Comparison of ENCODE assay signal across 25 cellular contexts in the genomic region with DNA sequence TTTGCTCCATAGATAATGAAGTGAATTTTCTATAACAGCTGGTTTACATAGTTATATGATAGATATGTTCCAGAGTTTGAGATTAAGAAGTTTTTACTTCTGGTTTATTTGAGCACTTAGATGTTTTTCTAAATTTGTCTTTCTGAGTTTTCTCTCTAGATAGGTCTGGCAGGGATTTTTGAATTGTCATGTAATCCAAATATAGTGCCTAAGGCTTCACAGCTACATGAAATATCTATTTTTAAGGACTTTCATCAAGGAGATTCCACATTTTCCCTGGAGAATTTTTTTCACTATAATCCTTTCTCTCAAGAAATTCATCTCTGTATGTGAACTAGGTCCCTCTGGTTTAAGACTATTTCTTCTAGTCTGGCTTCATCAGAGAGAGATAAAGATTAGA.
"Had no signal": no experiment of that assay in that cellular context is flagged by ENCODE, and none has a peak within 500 bp of the region (broad histone marks: within the 10 kb centered on the region; RNA-seq: fewer than 3 reads in every experiment).

No MANE protein-coding gene starts in this region.

- H3K36me3 ChIP-seq: neural progenitor cell, ovary, right lobe of liver, sigmoid colon, stomach, suprapubic skin, tibial artery, transverse colon, upper lobe of right lung, uterus had no signal

- H3K4me1 ChIP-seq: neural progenitor cell, testis, upper lobe of right lung, uterus had no signal

- H3K27me3 ChIP-seq: neural progenitor cell, ovary, right lobe of liver, sigmoid colon, stomach, suprapubic skin, testis, tibial artery, transverse colon, upper lobe of right lung, uterus had no signal

- DNase-seq: naive thymus-derived CD4-positive, alpha-beta T cell; natural killer cell; occipital lobe; ovary; posterior cingulate gyrus; psoas muscle; right lobe of liver; sigmoid colon; small intestine; stimulated activated CD4-positive, alpha-beta T cell treated with anti-CD3 and anti-CD28 coated beads, Interleukin-15, amount 100 ng/mL, for 24 hours; stimulated activated CD4-positive, alpha-beta T cell treated with anti-CD3 and anti-CD28 coated beads, Interleukin-2, amount 100 ng/mL, for 24 hours; stimulated activated CD4-positive, alpha-beta T cell treated with anti-CD3 and anti-CD28 coated beads, Interleukin-2, amount 100 ng/mL, for 48 hours; stimulated activated CD4-positive, alpha-beta T cell treated with anti-CD3 and anti-CD28 coated beads, Interleukin-4, amount 100 ng/mL, for 24 hours; stimulated activated naive B cell treated with anti-CD40 and anti-IgM and Interleukin-4, amounts not matched to agents 10 μg/mL and 1 μg/mL and 100 μg/mL, for 72 hours; stimulated activated naive CD4-positive, alpha-beta T cell treated with Interleukin-2 at 50 U/mL for 16 hours; stomach; testis; tibial artery; transverse colon; upper lobe of right lung; uterus had no signal

- FAIRE-seq: small intestine had no signal

- H3K4me3 ChIP-seq: neural progenitor cell, ovary, psoas muscle, right lobe of liver, sigmoid colon, stomach, suprapubic skin, testis, tibial artery, transverse colon, upper lobe of right lung, uterus had no signal

- H3K27ac ChIP-seq: neural progenitor cell, ovary, parathyroid adenoma, psoas muscle, right lobe of liver, stomach, suprapubic skin, testis, tibial artery, transverse colon, upper lobe of right lung, uterus had no signal

- ATAC-seq: naive thymus-derived CD4-positive, alpha-beta T cell; natural killer cell; right lobe of liver; stimulated activated effector memory CD8-positive, alpha-beta T cell treated with anti-CD3 and anti-CD28 coated beads, Interleukin-12 subunit alpha, Interleukin-12 subunit beta, amount 100 ng/mL, for 72 hours; stimulated activated naive B cell treated with anti-CD40 and anti-IgM and Interleukin-4, amounts not matched to agents 10 μg/mL and 1 μg/mL and 100 μg/mL, for 72 hours; upper lobe of right lung had no signal

- H3K9me3 ChIP-seq: ovary, psoas muscle, right lobe of liver, sigmoid colon, stomach, suprapubic skin, testis, tibial artery, transverse colon, upper lobe of right lung, uterus had no signal
